ENCODE assay signal across 25 cellular contexts in the genomic region with DNA sequence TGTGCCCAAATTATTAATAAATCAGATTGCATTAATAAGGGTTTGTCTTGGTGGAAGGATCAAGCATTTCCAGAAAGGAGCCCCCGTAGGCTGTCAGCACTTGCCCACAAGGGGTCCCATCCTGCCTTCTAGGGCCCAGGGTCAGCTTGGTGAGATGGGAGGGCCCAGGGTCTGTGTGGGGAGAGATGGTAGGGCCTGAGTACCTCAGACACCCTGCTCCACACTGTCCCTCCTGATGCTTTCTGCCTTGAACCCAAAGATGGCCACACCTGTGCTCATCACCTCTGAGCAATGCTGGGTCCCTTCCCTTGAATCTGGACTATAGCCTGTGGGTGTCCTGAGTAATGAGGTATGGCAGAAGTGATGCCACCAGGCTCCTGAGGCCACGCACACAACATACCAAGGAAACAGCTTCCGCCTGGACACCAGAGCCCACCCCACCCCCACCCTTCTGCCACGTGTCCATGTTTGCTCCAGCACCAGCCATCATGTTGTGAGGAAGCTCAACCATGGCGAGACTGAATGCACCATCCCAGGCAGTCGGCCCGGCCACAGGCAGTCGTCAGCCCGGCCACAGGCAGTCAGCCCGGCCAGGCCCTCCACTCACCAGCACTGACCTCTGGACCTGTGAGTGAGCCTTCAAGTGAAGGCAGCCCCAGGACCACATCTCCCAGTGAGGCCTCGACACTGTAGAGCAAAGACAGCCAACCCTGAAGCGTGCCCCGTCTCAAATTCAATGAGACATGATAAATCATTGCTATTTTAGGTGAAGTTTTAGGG. TPM values are rescaled to one million over a fixed set of nuclear protein-coding genes. Genes with fewer than 3 reads are reported as not detected.
DNase-seq lines count a peak whose midpoint lies in the region; ATAC-seq and TF ChIP-seq lines count a peak whose summit lies in the region.
"Had no signal": no experiment of that assay in that cellular context is flagged by ENCODE, and none has a peak within 500 bp of the region (broad histone marks: within the 10 kb centered on the region; RNA-seq: fewer than 3 reads in every experiment).

No MANE protein-coding gene starts in this region.

- H2AFZ ChIP-seq in GM23338: no peak overlapping the region

- H3K9me3 ChIP-seq in naive thymus-derived CD4-positive, alpha-beta T cell (ENCODE audit: control insufficient read depth in 2 of 3, low read length in 3 of 3): no peaks in the 10 kb centered on the region
- H3K9me3 ChIP-seq: BLaER1 treated with 17β-estradiol and CSF1 and Interleukin-3, amounts not matched to agents 10 nM and 100 nM; gastroesophageal sphincter; MG63; psoas muscle; SJSA1 had no signal

- no peaks in the 10 kb centered on the region for H3K9me2 ChIP-seq in GM23338 (ENCODE audit: insufficient read depth)

- H3K4me1 Mint-ChIP-seq in activated CD4-positive, alpha-beta T cell treated with anti-CD3 and anti-CD28 coated beads, Interleukin-2, amount 10 ng/mL, durations not matched to agents 24 days and 14 days: peaks cover 29% of the 10 kb centered on the region
- H3K4me1 Mint-ChIP-seq in GM23338: no peaks in the 10 kb centered on the region; the same call in 2 of the 3 replicates
- peaks cover 22% of the 10 kb centered on the region for H3K4me1 Mint-ChIP-seq in activated naive CD8-positive, alpha-beta T cell treated with anti-CD3 and anti-CD28 coated beads, Interleukin-2, amount 10 ng/mL, durations not matched to agents 7 days and 5 days
- H3K4me1 Mint-ChIP-seq in naive thymus-derived CD4-positive, alpha-beta T cell: peaks cover 26 to 49% (median 41%) of the 10 kb centered on the region in 7 donors

- H3K9me3 Mint-ChIP-seq in activated CD4-positive, alpha-beta T cell treated with anti-CD3 and anti-CD28 coated beads, Interleukin-2, amount 10 ng/mL, durations not matched to agents 24 days and 14 days: no peaks in the 10 kb centered on the region
- H3K9me3 Mint-ChIP-seq in GM23338: no peaks in the 10 kb centered on the region; the same call in 2 of the 3 replicates
- H3K9me3 Mint-ChIP-seq in activated naive CD8-positive, alpha-beta T cell treated with anti-CD3 and anti-CD28 coated beads, Interleukin-2, amount 10 ng/mL, durations not matched to agents 7 days and 5 days: no peaks in the 10 kb centered on the region
- no peaks in the 10 kb centered on the region for H3K9me3 Mint-ChIP-seq in naive thymus-derived CD4-positive, alpha-beta T cell
- H3K9me3 Mint-ChIP-seq: brain; dendritic cell treated with granulocyte-macrophage colony-stimulating factor and Interleukin-4, amounts not matched to agents 40 ng/mL and 50 ng/mL, for 4 days; natural killer cell; stimulated activated memory B cell treated with anti-CD40 and anti-IgM and Interleukin-4, amounts not matched to agents 10 μg/mL and 1 μg/mL and 100 μg/mL, for 72 hours had no signal

- H3K36me3 Mint-ChIP-seq in activated CD4-positive, alpha-beta T cell treated with anti-CD3 and anti-CD28 coated beads, Interleukin-2, amount 10 ng/mL, durations not matched to agents 24 days and 14 days (ENCODE audit: low read depth): peaks cover 30% of the 10 kb centered on the region
- peaks cover 12% of the 10 kb centered on the region for H3K36me3 Mint-ChIP-seq in GM23338 (ENCODE audit: low read depth)
- H3K36me3 Mint-ChIP-seq in activated naive CD8-positive, alpha-beta T cell treated with anti-CD3 and anti-CD28 coated beads, Interleukin-2, amount 10 ng/mL, durations not matched to agents 7 days and 5 days: peaks cover 8% of the 10 kb centered on the region
- peaks cover 0 to 15% (median 8%) of the 10 kb centered on the region in 5 donors for H3K36me3 Mint-ChIP-seq in naive thymus-derived CD4-positive, alpha-beta T cell
- H3K36me3 Mint-ChIP-seq: natural killer cell had no signal

- H3K79me2 ChIP-seq in GM23338 (replicated peaks; ENCODE audit: insufficient read depth): no peaks in the 10 kb centered on the region

- H3K27me3 ChIP-seq in GM23338 (ENCODE audit: insufficient read depth): no peaks in the 10 kb centered on the region
- no peaks in the 10 kb centered on the region for H3K27me3 ChIP-seq in naive thymus-derived CD4-positive, alpha-beta T cell (ENCODE audit: control insufficient read depth in 2 of 2, insufficient read depth in 2 of 2, low read length in 2 of 2)
- H3K27me3 ChIP-seq: BLaER1 treated with 17β-estradiol and CSF1 and Interleukin-3, amounts not matched to agents 10 nM and 100 nM; gastroesophageal sphincter; MG63; SJSA1 had no signal

- peak; percentile 8 to 24; a peak in 1 of 4 replicates for TF ChIP-seq CTCF in GM23338 (conservative IDR thresholded peaks at IDR 0.05; ENCODE audit: low read depth in 2 of 2)

- peak; percentile 53 for DNase-seq in activated CD4-positive, alpha-beta T cell treated with anti-CD3 and anti-CD28 coated beads, Interleukin-2, amount 10 ng/mL, durations not matched to agents 24 days and 14 days
- DNase-seq in activated CD4-positive, alpha-beta T cell treated with anti-CD3 and anti-CD28 coated beads, Interleukin-2, amount 50 U/mL, for 48 hours: no peak
- peak; percentile 17 for DNase-seq in GM23338 (ENCODE audit: low spot score)
- DNase-seq in activated naive CD8-positive, alpha-beta T cell treated with anti-CD3 and anti-CD28 coated beads, Interleukin-2, amount 10 ng/mL, durations not matched to agents 7 days and 5 days: no peak
- peak in 1 of 9 donors; percentile 5 for DNase-seq in naive thymus-derived CD4-positive, alpha-beta T cell
- DNase-seq in middle frontal gyrus (ENCODE audit: extremely low spot score, low spot score): no peak
- DNase-seq: activated CD4-positive, alpha-beta T cell treated with anti-CD3 and anti-CD28 coated beads, Interleukin-2, amount 50 U/mL, for 1 hour; activated gamma-delta T cell; MG63; natural killer cell; NCI-H187 treated with DMSO at 0.1 percent for 48 hours; NCI-H446 treated with DMSO at 0.1 percent for 48 hours; psoas muscle; T-helper 9 cell had no signal

- H4K20me1 ChIP-seq in GM23338 (replicated peaks; ENCODE audit: insufficient read depth): no peaks in the 10 kb centered on the region; the same call in 1 of the 2 replicates

- H3K36me3 ChIP-seq in GM23338 (ENCODE audit: insufficient read depth): no peaks in the 10 kb centered on the region
- peaks cover 8 to 24% (median 8%) of the 10 kb centered on the region in 3 experiments for H3K36me3 ChIP-seq in naive thymus-derived CD4-positive, alpha-beta T cell (ENCODE audit: control insufficient read depth in 2 of 3, insufficient read depth in 3 of 3, low read length in 3 of 3)

- no peaks in the 10 kb centered on the region for H3F3A ChIP-seq in GM23338 (replicated peaks; ENCODE audit: low read depth)

- H3K27ac Mint-ChIP-seq in activated CD4-positive, alpha-beta T cell treated with anti-CD3 and anti-CD28 coated beads, Interleukin-2, amount 10 ng/mL, durations not matched to agents 24 days and 14 days: peak overlapping the region; percentile 70
- H3K27ac Mint-ChIP-seq in GM23338: no peak overlapping the region
- H3K27ac Mint-ChIP-seq in activated naive CD8-positive, alpha-beta T cell treated with anti-CD3 and anti-CD28 coated beads, Interleukin-2, amount 10 ng/mL, durations not matched to agents 7 days and 5 days: peak overlapping the region; percentile 52
- peak overlapping the region in 5 of 9 donors; percentile 26 to 94 (median 76) for H3K27ac Mint-ChIP-seq in naive thymus-derived CD4-positive, alpha-beta T cell
- H3K27ac Mint-ChIP-seq: natural killer cell; stimulated activated memory B cell treated with anti-CD40 and anti-IgM and Interleukin-4, amounts not matched to agents 10 μg/mL and 1 μg/mL and 100 μg/mL, for 72 hours had no signal

- POLR2A ChIA-PET in activated naive CD8-positive, alpha-beta T cell treated with anti-CD3 and anti-CD28 coated beads, Interleukin-2, amount 10 ng/mL, durations not matched to agents 7 days and 5 days (lab: Charles Lee): no interaction called here
- POLR2A ChIA-PET in naive thymus-derived CD4-positive, alpha-beta T cell (lab: Charles Lee): interaction anchor here (0.9 kb wide), 1 partner anchor 35 kb away, joined by 3 read pairs; no protein-coding TSS in a partner anchor

- no peaks in the 10 kb centered on the region for H3K27me3 Mint-ChIP-seq in activated CD4-positive, alpha-beta T cell treated with anti-CD3 and anti-CD28 coated beads, Interleukin-2, amount 10 ng/mL, durations not matched to agents 24 days and 14 days
- H3K27me3 Mint-ChIP-seq in GM23338 (ENCODE audit: insufficient read depth, low read depth, poor library complexity): peaks cover 11% of the 10 kb centered on the region
- no peaks in the 10 kb centered on the region for H3K27me3 Mint-ChIP-seq in activated naive CD8-positive, alpha-beta T cell treated with anti-CD3 and anti-CD28 coated beads, Interleukin-2, amount 10 ng/mL, durations not matched to agents 7 days and 5 days
- no peaks in the 10 kb centered on the region for H3K27me3 Mint-ChIP-seq in naive thymus-derived CD4-positive, alpha-beta T cell
- H3K27me3 Mint-ChIP-seq: brain; stimulated activated memory B cell treated with anti-CD40 and anti-IgM and Interleukin-4, amounts not matched to agents 10 μg/mL and 1 μg/mL and 100 μg/mL, for 72 hours had no signal

- CTCF ChIA-PET in naive thymus-derived CD4-positive, alpha-beta T cell (lab: Charles Lee): no interaction called here

- no peak overlapping the region for H3K27ac ChIP-seq in GM23338 (ENCODE audit: low read depth)
- H3K27ac ChIP-seq in naive thymus-derived CD4-positive, alpha-beta T cell (ENCODE audit: low read depth, low read length): no peak overlapping the region
- H3K27ac ChIP-seq: BLaER1 treated with 17β-estradiol and CSF1 and Interleukin-3, amounts not matched to agents 10 nM and 100 nM; gastroesophageal sphincter; psoas muscle; SJSA1 had no signal

- intact Hi-C loops in activated CD4-positive, alpha-beta T cell treated with anti-CD3 and anti-CD28 coated beads, Interleukin-2, amount 10 ng/mL, durations not matched to agents 24 days and 14 days (cut with micrococcal nuclease): no loop called here
- intact Hi-C loops in naive thymus-derived CD4-positive, alpha-beta T cell (cut with micrococcal nuclease): no loop called here

- H3K4me3 ChIP-seq in GM23338: no peak overlapping the region
- H3K4me3 ChIP-seq in naive thymus-derived CD4-positive, alpha-beta T cell (ENCODE audit: low read length): no peak overlapping the region
- H3K4me3 ChIP-seq: BLaER1 treated with 17β-estradiol and CSF1 and Interleukin-3, amounts not matched to agents 10 nM and 100 nM; gastroesophageal sphincter; MG63; psoas muscle; SJSA1 had no signal

- H3K4me2 ChIP-seq in GM23338: no peak overlapping the region

- ATAC-seq in GM23338 (peak; percentile 50), HG03139 (IDR thresholded peaks at IDR 0.05; ENCODE audit: unreplicated experiment) (no peak), GM18498 (IDR thresholded peaks at IDR 0.05; ENCODE audit: unreplicated experiment) (no peak)
- no peak for ATAC-seq in activated naive CD8-positive, alpha-beta T cell treated with anti-CD3 and anti-CD28 coated beads, Interleukin-2, amount 10 ng/mL, durations not matched to agents 7 days and 5 days (ENCODE audit: low read depth)
- no peak for ATAC-seq in naive thymus-derived CD4-positive, alpha-beta T cell
- ATAC-seq: gastroesophageal sphincter; natural killer cell; psoas muscle; stimulated activated memory B cell treated with anti-CD40 and anti-IgM and Interleukin-4, amounts not matched to agents 10 μg/mL and 1 μg/mL and 100 μg/mL, for 72 hours had no signal

- H3K4me3 Mint-ChIP-seq in activated CD4-positive, alpha-beta T cell treated with anti-CD3 and anti-CD28 coated beads, Interleukin-2, amount 10 ng/mL, durations not matched to agents 24 days and 14 days: no peak overlapping the region
- H3K4me3 Mint-ChIP-seq in GM23338: no peak overlapping the region
- no peak overlapping the region for H3K4me3 Mint-ChIP-seq in activated naive CD8-positive, alpha-beta T cell treated with anti-CD3 and anti-CD28 coated beads, Interleukin-2, amount 10 ng/mL, durations not matched to agents 7 days and 5 days
- H3K4me3 Mint-ChIP-seq in naive thymus-derived CD4-positive, alpha-beta T cell: no peak overlapping the region
- H3K4me3 Mint-ChIP-seq: brain; dendritic cell treated with granulocyte-macrophage colony-stimulating factor and Interleukin-4, amounts not matched to agents 40 ng/mL and 50 ng/mL, for 4 days; natural killer cell; stimulated activated memory B cell treated with anti-CD40 and anti-IgM and Interleukin-4, amounts not matched to agents 10 μg/mL and 1 μg/mL and 100 μg/mL, for 72 hours had no signal

- H3K4me1 ChIP-seq in GM23338 (ENCODE audit: insufficient read depth): no peaks in the 10 kb centered on the region
- peaks cover 9 to 40% of the 10 kb centered on the region in 2 donors for H3K4me1 ChIP-seq in naive thymus-derived CD4-positive, alpha-beta T cell (ENCODE audit: control insufficient read depth in 2 of 2, insufficient read depth in 2 of 2, low read length in 2 of 2)
- H3K4me1 ChIP-seq: SJSA1 had no signal

RNA-seq across cellular contexts. Expression of a gene that starts 6.8 kb away (rescaled TPM):
- 43.6 and 46.9 TPM in 2 replicates for total RNA-seq in activated CD4-positive, alpha-beta T cell treated with anti-CD3 and anti-CD28 coated beads, Interleukin-2, amount 10 ng/mL, durations not matched to agents 24 days and 14 days
- 19.5 and 20.5 TPM in 2 replicates for total RNA-seq in GM23338 (2014; rRNA removed; shearing (Covaris generic))
- 15.2 and 22.8 TPM in 2 replicates for polyA plus RNA-seq in GM23338 (2016; fragmentation: Nextera tagmentation; extraction: Ambion mirVana)
- total RNA-seq in activated naive CD8-positive, alpha-beta T cell treated with anti-CD3 and anti-CD28 coated beads, Interleukin-2, amount 10 ng/mL, durations not matched to agents 7 days and 5 days: 10 to 100 TPM; 56.9 to 61.9 TPM
- total RNA-seq in naive thymus-derived CD4-positive, alpha-beta T cell: 100 to 1,000 TPM in 2 of 5 experiments, 10 to 100 TPM in 3; 47.1 to 125 (median 63.2) TPM
- polyA plus RNA-seq in naive thymus-derived CD4-positive, alpha-beta T cell: 100 to 1,000 TPM in 1 of 2 donors, 10 to 100 TPM in 1; 89.3 to 111 TPM

RNA-seq across cellular contexts. Expression of a gene that starts 7.1 kb away (rescaled TPM):
- 118 and 128 TPM in 2 replicates for total RNA-seq in activated CD4-positive, alpha-beta T cell treated with anti-CD3 and anti-CD28 coated beads, Interleukin-2, amount 10 ng/mL, durations not matched to agents 24 days and 14 days
- 65.5 and 81.3 TPM in 2 replicates for total RNA-seq in GM23338 (2014; rRNA removed; shearing (Covaris generic))
- polyA plus RNA-seq in GM23338 (2016; fragmentation: Nextera tagmentation; extraction: Ambion mirVana): 23.6 and 27.3 TPM in 2 replicates
- total RNA-seq in activated naive CD8-positive, alpha-beta T cell treated with anti-CD3 and anti-CD28 coated beads, Interleukin-2, amount 10 ng/mL, durations not matched to agents 7 days and 5 days: 100 to 1,000 TPM; 102 to 111 TPM
- total RNA-seq in naive thymus-derived CD4-positive, alpha-beta T cell: 100 to 1,000 TPM in 1 of 5 experiments, 10 to 100 TPM in 4; 74.4 to 119 (median 92.0) TPM
- polyA plus RNA-seq in naive thymus-derived CD4-positive, alpha-beta T cell: 10 to 100 TPM; 77.2 to 94.3 TPM

RNA-seq across cellular contexts. Expression of a gene that starts 7.5 kb away (rescaled TPM):
- total RNA-seq in activated CD4-positive, alpha-beta T cell treated with anti-CD3 and anti-CD28 coated beads, Interleukin-2, amount 10 ng/mL, durations not matched to agents 24 days and 14 days: not detected in 2 replicates
- not detected in 2 replicates for total RNA-seq in GM23338 (2014; rRNA removed; shearing (Covaris generic))
- not detected in 2 replicates for polyA plus RNA-seq in GM23338 (2016; fragmentation: Nextera tagmentation; extraction: Ambion mirVana)
- not detected for total RNA-seq in activated naive CD8-positive, alpha-beta T cell treated with anti-CD3 and anti-CD28 coated beads, Interleukin-2, amount 10 ng/mL, durations not matched to agents 7 days and 5 days
- not detected for total RNA-seq in naive thymus-derived CD4-positive, alpha-beta T cell
- polyA plus RNA-seq in naive thymus-derived CD4-positive, alpha-beta T cell: not detected
- total RNA-seq: gastroesophageal sphincter, lower leg skin, psoas muscle, SJSA1, urinary bladder had no signal
- polyA plus RNA-seq: esophagus, psoas muscle, urinary bladder had no signal

RNA-seq across cellular contexts. Expression of a gene that starts 35.7 kb away (rescaled TPM):
- total RNA-seq in activated CD4-positive, alpha-beta T cell treated with anti-CD3 and anti-CD28 coated beads, Interleukin-2, amount 10 ng/mL, durations not matched to agents 24 days and 14 days: 16.5 and 17.6 TPM in 2 replicates
- 5.2 and 7.0 TPM in 2 replicates for total RNA-seq in GM23338 (2014; rRNA removed; shearing (Covaris generic))
- polyA plus RNA-seq in GM23338 (2016; fragmentation: Nextera tagmentation; extraction: Ambion mirVana): 8.9 and 11.4 TPM in 2 replicates
- total RNA-seq in activated naive CD8-positive, alpha-beta T cell treated with anti-CD3 and anti-CD28 coated beads, Interleukin-2, amount 10 ng/mL, durations not matched to agents 7 days and 5 days: 10 to 100 TPM; 24.3 to 25.2 TPM
- 10 to 100 TPM; 19.0 to 34.8 (median 25.6) TPM for total RNA-seq in naive thymus-derived CD4-positive, alpha-beta T cell
- polyA plus RNA-seq in naive thymus-derived CD4-positive, alpha-beta T cell: 10 to 100 TPM in 1 of 2 donors, 1 to 10 TPM in 1; 9.9 to 18.9 TPM

RNA-seq across cellular contexts. Expression of a gene that starts 36.4 kb away (rescaled TPM):
- 272 and 275 TPM in 2 replicates for total RNA-seq in activated CD4-positive, alpha-beta T cell treated with anti-CD3 and anti-CD28 coated beads, Interleukin-2, amount 10 ng/mL, durations not matched to agents 24 days and 14 days
- total RNA-seq in GM23338 (2014; rRNA removed; shearing (Covaris generic)): 99.9 and 111 TPM in 2 replicates
- 114 and 116 TPM in 2 replicates for polyA plus RNA-seq in GM23338 (2016; fragmentation: Nextera tagmentation; extraction: Ambion mirVana)
- 100 to 1,000 TPM; 130 to 131 TPM for total RNA-seq in activated naive CD8-positive, alpha-beta T cell treated with anti-CD3 and anti-CD28 coated beads, Interleukin-2, amount 10 ng/mL, durations not matched to agents 7 days and 5 days
- 100 to 1,000 TPM in 1 of 5 experiments, 10 to 100 TPM in 4; 64.3 to 172 (median 86.9) TPM for total RNA-seq in naive thymus-derived CD4-positive, alpha-beta T cell
- 100 to 1,000 TPM; 186 to 215 TPM for polyA plus RNA-seq in naive thymus-derived CD4-positive, alpha-beta T cell

Comparison
In these comparisons a context has a peak if more than half of its experiments do, and no peak if none do; other contexts are left out.
1. DNase-seq: peak in activated CD4-positive, alpha-beta T cell treated with anti-CD3 and anti-CD28 coated beads, Interleukin-2, amount 10 ng/mL, durations not matched to agents 24 days and 14 days (single experiment) and GM23338 (single experiment); none in activated CD4-positive, alpha-beta T cell treated with anti-CD3 and anti-CD28 coated beads, Interleukin-2, amount 50 U/mL, for 48 hours (0 of 2), activated naive CD8-positive, alpha-beta T cell treated with anti-CD3 and anti-CD28 coated beads, Interleukin-2, amount 10 ng/mL, durations not matched to agents 7 days and 5 days (single experiment) and middle frontal gyrus (single experiment).